11 cellular contexts compared by ENCODE assay signal in the genomic region with DNA sequence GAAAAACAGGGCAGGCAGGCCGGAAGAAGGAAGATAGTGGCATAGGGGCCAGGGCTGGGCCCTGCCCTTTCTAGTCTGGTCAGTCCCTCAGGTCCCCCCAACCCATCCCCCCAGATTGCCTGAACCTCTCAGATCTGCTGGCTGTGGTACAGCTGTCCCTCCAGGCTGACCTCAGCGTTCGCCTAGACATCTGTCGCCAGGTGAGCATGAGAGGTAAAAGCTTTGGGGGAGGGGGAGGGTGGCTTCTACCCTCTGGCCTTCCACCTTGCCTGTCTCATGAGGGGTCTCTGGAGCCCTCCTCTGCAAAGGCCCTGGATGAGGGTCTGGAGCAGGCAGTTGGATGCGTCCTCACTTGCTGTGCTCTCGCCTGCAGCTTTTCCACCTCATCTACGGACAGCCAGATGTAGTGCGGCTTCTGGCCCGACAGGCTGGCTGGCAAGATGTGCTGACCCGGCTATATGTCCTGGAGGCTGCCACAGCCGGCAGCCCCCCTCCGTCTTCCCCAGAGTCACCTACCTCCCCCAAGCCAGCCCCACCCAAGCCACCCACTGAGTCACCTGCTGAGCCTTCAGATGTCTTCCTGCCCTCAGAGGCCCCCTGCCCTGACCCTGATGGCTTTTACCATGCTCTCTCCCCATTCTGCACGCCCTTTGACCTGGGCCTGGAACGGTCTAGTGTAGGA.
"Had no signal": no experiment of that assay in that cellular context is flagged by ENCODE, and none has a peak within 500 bp of the region (broad histone marks: within the 10 kb centered on the region; RNA-seq: fewer than 3 reads in every experiment).

No MANE protein-coding gene starts in this region.

- H3K9me3 Mint-ChIP-seq: activated CD4-positive, alpha-beta T cell treated with anti-CD3 and anti-CD28 coated beads, Interleukin-2, amount 10 ng/mL, durations not matched to agents 24 days and 14 days; activated naive CD8-positive, alpha-beta T cell treated with anti-CD3 and anti-CD28 coated beads for 36 hours had no signal

- H3K4me3 ChIP-seq: breast epithelium, left lung had no signal

- H3K9me3 ChIP-seq: breast epithelium, left lung had no signal

- H3K27me3 ChIP-seq: breast epithelium, left lung had no signal

- H3K27ac Mint-ChIP-seq: activated CD4-positive, alpha-beta T cell treated with anti-CD3 and anti-CD28 coated beads, Interleukin-2, amount 10 ng/mL, durations not matched to agents 24 days and 14 days had no signal

- DNase-seq: activated CD4-positive, alpha-beta T cell treated with anti-CD3 and anti-CD28 coated beads, Interleukin-2, amount 10 ng/mL, durations not matched to agents 24 days and 14 days; activated effector memory CD4-positive, alpha-beta T cell treated with anti-CD3 and anti-CD28 coated beads, Interleukin-2, amount 50 U/mL, for 16 hours; activated naive CD8-positive, alpha-beta T cell treated with anti-CD3 and anti-CD28 coated beads for 36 hours; activated T-cell treated with anti-CD3 and anti-CD28 coated beads for 4 hours; foreskin melanocyte; stimulated activated CD4-positive, alpha-beta T cell treated with anti-CD3 and anti-CD28 coated beads, Interleukin-2, amount 100 ng/mL, for 24 hours; stimulated activated naive CD8-positive, alpha-beta T cell treated with anti-CD3 and anti-CD28 coated beads, Interleukin-15, Interleukin-2, amounts not matched to agents 100 U/mL and 50 U/mL, for 24 hours; T-helper 1 cell had no signal

- H3K27me3 Mint-ChIP-seq: activated CD4-positive, alpha-beta T cell treated with anti-CD3 and anti-CD28 coated beads, Interleukin-2, amount 10 ng/mL, durations not matched to agents 24 days and 14 days; activated naive CD8-positive, alpha-beta T cell treated with anti-CD3 and anti-CD28 coated beads for 36 hours had no signal

- H3K27ac ChIP-seq: breast epithelium, left lung had no signal

- ATAC-seq: left lung, sciatic nerve had no signal

- H3K4me1 ChIP-seq: breast epithelium had no signal

- H3K4me3 Mint-ChIP-seq: activated CD4-positive, alpha-beta T cell treated with anti-CD3 and anti-CD28 coated beads, Interleukin-2, amount 10 ng/mL, durations not matched to agents 24 days and 14 days; activated naive CD8-positive, alpha-beta T cell treated with anti-CD3 and anti-CD28 coated beads for 36 hours had no signal
